2 cellular contexts compared by ENCODE assay signal in genomic region chr18:79394438-79395307, GRCh38.
TF ChIP-seq lines count a peak whose summit lies in the region.

No MANE protein-coding gene starts in this region.

TF ChIP-seq in HEK293, 187 proteins besides CTCF, POLR2A, EP300 and RAD21 (continued from another document and continues in another):
- TF ChIP-seq PRDM4 (tag by site-specific recombination; IDR thresholded peaks at IDR 0.05) (no peak), ZBTB1 (tag by site-specific recombination; IDR thresholded peaks at IDR 0.05) (no peak), OSR2 (tag by site-specific recombination; IDR thresholded peaks at IDR 0.05) (no peak), PATZ1 (tag by site-specific recombination; IDR thresholded peaks at IDR 0.05) (peak; percentile 88), WT1 (tag by site-specific recombination; IDR thresholded peaks at IDR 0.05) (no peak), ZNF626 (tag by site-specific recombination; IDR thresholded peaks at IDR 0.05) (no peak), ZNF560 (tag by site-specific recombination; IDR thresholded peaks at IDR 0.05; ENCODE audit: borderline replicate concordance) (no peak), SETDB1 (IDR thresholded peaks at IDR 0.05; ENCODE audit: insufficient read length, low read length) (no peak), ZNF776 (tag by site-specific recombination; IDR thresholded peaks at IDR 0.05; ENCODE audit: borderline replicate concordance) (no peak), ZNF19 (tag by site-specific recombination; IDR thresholded peaks at IDR 0.05; ENCODE audit: low read depth) (no peak), ZSCAN5A (tag by site-specific recombination; IDR thresholded peaks at IDR 0.05) (no peak), OVOL3 (tag by site-specific recombination; IDR thresholded peaks at IDR 0.05) (no peak), ZSCAN30 (tag by site-specific recombination; IDR thresholded peaks at IDR 0.05) (no peak), BCL11A (tag by site-specific recombination; IDR thresholded peaks at IDR 0.05; ENCODE audit: low read depth) (no peak), ZFP69B (tag by site-specific recombination; IDR thresholded peaks at IDR 0.05) (no peak), GLIS2 (tag by site-specific recombination; IDR thresholded peaks at IDR 0.05) (peak; percentile 94), ZBTB6 (tag by site-specific recombination; IDR thresholded peaks at IDR 0.05) (no peak), ZNF791 (tag by site-specific recombination; IDR thresholded peaks at IDR 0.05) (no peak), ZNF777 (tag by site-specific recombination; IDR thresholded peaks at IDR 0.05; ENCODE audit: borderline replicate concordance) (peak; percentile 48; the same call in 1 of the 2 replicates)

TF ChIP-seq in K562, 482 proteins besides CTCF, POLR2A, EP300 and RAD21 (continued from another document):
- TF ChIP-seq ZNF766 (CRISPR knock-in tag; conservative IDR thresholded peaks at IDR 0.05): no peak
- TF ChIP-seq ZMIZ1 (IDR thresholded peaks at IDR 0.05; ENCODE audit: low read depth in 2 of 2, low read length in 2 of 2): no peak
- TF ChIP-seq CXXC5 (CRISPR knock-in tag; IDR thresholded peaks at IDR 0.05): peak; percentile 29; the same call in 1 of the 2 replicates
- TF ChIP-seq GTF2A2 (tag; IDR thresholded peaks at IDR 0.05): no peak
- TF ChIP-seq KLF13 (tag; IDR thresholded peaks at IDR 0.05; ENCODE audit: borderline replicate concordance, low read depth): no peak
- TF ChIP-seq ZC3H4 (CRISPR knock-in tag; IDR thresholded peaks at IDR 0.05; ENCODE audit: borderline replicate concordance): 0 out of 2 replicates have a peak, but pooled peaks have one; percentile 32
- TF ChIP-seq TGIF2 (CRISPR knock-in tag; IDR thresholded peaks at IDR 0.05): no peak
- TF ChIP-seq ZNF609 (CRISPR knock-in tag; IDR thresholded peaks at IDR 0.05; ENCODE audit: borderline replicate concordance): no peak
- no peak for TF ChIP-seq ATF6 (CRISPR knock-in tag; IDR thresholded peaks at IDR 0.05)
- TF ChIP-seq NONO (IDR thresholded peaks at IDR 0.05; ENCODE audit: low read depth in 2 of 2, low read length in 1 of 2): no peak
- TF ChIP-seq ZBTB8A (IDR thresholded peaks at IDR 0.05; ENCODE audit: partially characterized antibody): no peak
- TF ChIP-seq NELFE (IDR thresholded peaks at IDR 0.05; ENCODE audit: insufficient read depth, insufficient read length): no peak
- TF ChIP-seq ZNF584 (CRISPR knock-in tag; IDR thresholded peaks at IDR 0.05; ENCODE audit: low read depth): no peak
- TF ChIP-seq RFX5 (IDR thresholded peaks at IDR 0.05; ENCODE audit: low read depth, low read length): no peak
- peak; percentile 68 for TF ChIP-seq POLR2G (IDR thresholded peaks at IDR 0.05; ENCODE audit: low read depth, low read length)
- TF ChIP-seq HDAC8 (tag; IDR thresholded peaks at IDR 0.05): no peak
- TF ChIP-seq NCOA6 (IDR thresholded peaks at IDR 0.05): peak; percentile 49; the same call in 1 of the 2 replicates
